Comparison of ENCODE assay signal across 1 cellular context in the genomic region with DNA sequence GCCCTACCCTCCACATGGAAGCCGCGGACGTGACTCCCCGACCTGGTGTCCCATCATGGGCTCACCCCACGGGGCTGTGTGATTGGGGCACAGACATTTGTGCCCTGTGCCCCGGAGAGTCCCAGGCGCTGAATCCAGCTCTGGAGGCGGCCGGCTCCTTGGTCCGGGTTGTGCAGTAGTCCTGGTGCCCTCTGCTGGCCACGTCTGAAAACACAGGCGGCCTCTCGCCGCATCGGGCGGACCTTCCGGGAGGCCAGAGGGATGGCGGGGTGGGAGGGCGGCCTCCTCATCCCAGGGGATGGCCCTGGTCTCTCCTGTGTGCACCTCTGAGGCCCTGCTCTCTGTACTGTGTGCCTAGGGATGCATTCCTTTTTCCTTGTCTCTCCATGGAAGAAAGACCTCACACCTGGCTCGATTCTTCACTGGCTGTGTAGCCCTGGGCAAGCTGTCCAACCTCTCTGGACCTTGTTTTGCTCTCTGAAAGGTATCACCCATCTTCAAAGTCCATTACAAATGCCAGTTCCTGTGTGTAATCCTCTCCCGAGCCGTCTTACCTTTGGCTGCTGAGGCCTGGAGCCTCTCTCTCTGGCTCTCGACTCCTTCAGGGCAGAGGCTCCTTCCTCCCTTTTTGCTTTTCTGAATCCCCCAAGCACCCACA.
TF ChIP-seq lines count a peak whose summit lies in the region.

No MANE protein-coding gene starts in this region.

TF ChIP-seq in HepG2, 621 proteins besides CTCF, POLR2A, EP300 and RAD21 (continued from another document):
- TF ChIP-seq, protein P1, sequence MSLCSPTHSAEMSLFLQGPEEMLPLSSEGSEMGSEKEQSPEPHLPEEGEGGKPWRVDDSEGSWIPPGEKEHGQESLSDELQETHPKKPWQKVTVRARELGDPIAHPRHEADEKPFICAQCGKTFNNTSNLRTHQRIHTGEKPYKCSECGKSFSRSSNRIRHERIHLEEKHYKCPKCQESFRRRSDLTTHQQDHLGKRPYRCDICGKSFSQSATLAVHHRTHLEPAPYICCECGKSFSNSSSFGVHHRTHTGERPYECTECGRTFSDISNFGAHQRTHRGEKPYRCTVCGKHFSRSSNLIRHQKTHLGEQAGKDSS (CRISPR knock-in tag; IDR thresholded peaks at IDR 0.05; ENCODE audit: borderline replicate concordance, low read depth), result peak; percentile 53; the same call in 1 of the 2 replicates
- TF ChIP-seq SIN3B (IDR thresholded peaks at IDR 0.05; ENCODE audit: low read length), result no peak
- TF ChIP-seq MTF2 (CRISPR knock-in tag; IDR thresholded peaks at IDR 0.05; ENCODE audit: borderline replicate concordance), result peak; percentile 90; the same call in 1 of the 2 replicates
- TF ChIP-seq KDM2A (CRISPR knock-in tag; IDR thresholded peaks at IDR 0.05; ENCODE audit: borderline replicate concordance, low read depth), result peak; percentile 61; the same call in 1 of the 2 replicates
- TF ChIP-seq PCBP2 (optimal IDR thresholded peaks at IDR 0.05; ENCODE audit: low read depth, low read length, poor library complexity, severe bottlenecking), result no peak
- TF ChIP-seq AGO1 (IDR thresholded peaks at IDR 0.05; ENCODE audit: low read depth, low read length, poor library complexity, severe bottlenecking), result no peak
